18 cellular contexts compared by ENCODE assay signal in the genomic region with DNA sequence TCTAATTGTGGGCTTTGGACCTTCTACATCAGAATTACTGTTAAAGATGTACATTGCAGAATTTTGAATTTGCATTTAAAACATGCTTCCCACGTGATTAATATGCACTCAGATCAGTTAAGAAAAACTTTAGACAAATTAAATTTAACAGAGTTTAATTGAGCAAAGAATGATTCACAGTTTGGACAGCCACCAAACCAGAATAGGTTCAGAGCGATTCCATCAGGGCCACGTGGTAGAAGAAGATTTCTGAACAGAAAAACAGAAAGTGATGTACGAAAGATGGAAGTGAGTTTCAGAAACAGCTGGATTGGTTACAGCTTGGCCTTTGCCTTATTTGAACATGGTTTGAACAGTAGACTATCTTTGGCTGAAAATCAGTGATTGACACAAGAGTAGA.
"Had no signal": no experiment of that assay in that cellular context is flagged by ENCODE, and none has a peak within 500 bp of the region (broad histone marks: within the 10 kb centered on the region; RNA-seq: fewer than 3 reads in every experiment).

No MANE protein-coding gene starts in this region.

- H3K9me3 ChIP-seq: tibial artery had no signal

- H3K27me3 ChIP-seq: tibial artery had no signal

- H3K27ac ChIP-seq: skin epidermis, tibial artery had no signal

- H3K4me1 Mint-ChIP-seq: activated B cell treated with CpG ODN at 0.5 μM for 24 hours, mesothelial cell of epicardium, nephron progenitor cell had no signal

- FAIRE-seq: bronchial epithelial cell, TTC549 had no signal

- DNase-seq: activated B cell treated with CpG ODN at 0.5 μM for 24 hours; activated CD4-positive, alpha-beta memory T cell treated with anti-CD3 and anti-CD28 coated beads for 36 hours; activated CD4-positive, alpha-beta T cell treated with anti-CD3 and anti-CD28 coated beads for 4 hours; activated naive CD4-positive, alpha-beta T cell treated with Interleukin-2 at 50 U/mL for 16 hours; activated T-cell treated with anti-CD3 and anti-CD28 coated beads for 4 hours; cerebellar nuclear complex; effector CD4-positive, alpha-beta T cell; nephron progenitor cell; nucleus accumbens; retina; stimulated activated naive CD8-positive, alpha-beta T cell treated with anti-CD3 and anti-CD28 coated beads, Interleukin-15, Interleukin-2, amounts not matched to agents 100 U/mL and 50 U/mL, for 24 hours; substantia nigra; tibial artery had no signal

- H3K36me3 ChIP-seq: tibial artery had no signal

- H3K4me1 ChIP-seq: tibial artery had no signal

- H3K4me3 Mint-ChIP-seq: activated B cell treated with CpG ODN at 0.5 μM for 24 hours; activated CD4-positive, alpha-beta memory T cell treated with anti-CD3 and anti-CD28 coated beads for 36 hours; mesothelial cell of epicardium; nephron progenitor cell had no signal

- ATAC-seq: stimulated activated naive CD8-positive, alpha-beta T cell treated with anti-CD3 and anti-CD28 coated beads, Interleukin-15, Interleukin-2, amounts not matched to agents 100 U/mL and 50 U/mL, for 24 hours had no signal

- H3K9me3 Mint-ChIP-seq: activated CD4-positive, alpha-beta memory T cell treated with anti-CD3 and anti-CD28 coated beads for 36 hours; activated T-helper 2 cell treated with anti-CD3 and anti-CD28 coated beads, Interferon-gamma antibody, Interleukin-2, Interleukin-4, amounts not matched to agents 10 μg/mL and 5 μg/mL and 100 μg/mL, durations not matched to agents 14 hours and 24 hours and 36 hours; mesothelial cell of epicardium; nephron progenitor cell had no signal

- H3K4me3 ChIP-seq: skin epidermis, tibial artery had no signal

- H3K27me3 Mint-ChIP-seq: activated B cell treated with CpG ODN at 0.5 μM for 24 hours; activated CD4-positive, alpha-beta memory T cell treated with anti-CD3 and anti-CD28 coated beads for 36 hours had no signal

- H3K36me3 Mint-ChIP-seq: activated CD4-positive, alpha-beta memory T cell treated with anti-CD3 and anti-CD28 coated beads for 36 hours; mesothelial cell of epicardium had no signal

- H3K27ac Mint-ChIP-seq: activated B cell treated with CpG ODN at 0.5 μM for 24 hours; activated CD4-positive, alpha-beta memory T cell treated with anti-CD3 and anti-CD28 coated beads for 36 hours; activated T-helper 2 cell treated with anti-CD3 and anti-CD28 coated beads, Interferon-gamma antibody, Interleukin-2, Interleukin-4, amounts not matched to agents 10 μg/mL and 5 μg/mL and 100 μg/mL, durations not matched to agents 14 hours and 24 hours and 36 hours; mesothelial cell of epicardium; nephron progenitor cell had no signal
